Comparison of ENCODE assay signal across 1 cellular context in genomic region chr7:111006691-111007090, GRCh38.
TF ChIP-seq lines count a peak whose summit lies in the region.

No MANE protein-coding gene starts in this region.

TF ChIP-seq in GM23338, 12 proteins besides CTCF, POLR2A, EP300 and RAD21 (continued from another document):
- TF ChIP-seq, protein P1, sequence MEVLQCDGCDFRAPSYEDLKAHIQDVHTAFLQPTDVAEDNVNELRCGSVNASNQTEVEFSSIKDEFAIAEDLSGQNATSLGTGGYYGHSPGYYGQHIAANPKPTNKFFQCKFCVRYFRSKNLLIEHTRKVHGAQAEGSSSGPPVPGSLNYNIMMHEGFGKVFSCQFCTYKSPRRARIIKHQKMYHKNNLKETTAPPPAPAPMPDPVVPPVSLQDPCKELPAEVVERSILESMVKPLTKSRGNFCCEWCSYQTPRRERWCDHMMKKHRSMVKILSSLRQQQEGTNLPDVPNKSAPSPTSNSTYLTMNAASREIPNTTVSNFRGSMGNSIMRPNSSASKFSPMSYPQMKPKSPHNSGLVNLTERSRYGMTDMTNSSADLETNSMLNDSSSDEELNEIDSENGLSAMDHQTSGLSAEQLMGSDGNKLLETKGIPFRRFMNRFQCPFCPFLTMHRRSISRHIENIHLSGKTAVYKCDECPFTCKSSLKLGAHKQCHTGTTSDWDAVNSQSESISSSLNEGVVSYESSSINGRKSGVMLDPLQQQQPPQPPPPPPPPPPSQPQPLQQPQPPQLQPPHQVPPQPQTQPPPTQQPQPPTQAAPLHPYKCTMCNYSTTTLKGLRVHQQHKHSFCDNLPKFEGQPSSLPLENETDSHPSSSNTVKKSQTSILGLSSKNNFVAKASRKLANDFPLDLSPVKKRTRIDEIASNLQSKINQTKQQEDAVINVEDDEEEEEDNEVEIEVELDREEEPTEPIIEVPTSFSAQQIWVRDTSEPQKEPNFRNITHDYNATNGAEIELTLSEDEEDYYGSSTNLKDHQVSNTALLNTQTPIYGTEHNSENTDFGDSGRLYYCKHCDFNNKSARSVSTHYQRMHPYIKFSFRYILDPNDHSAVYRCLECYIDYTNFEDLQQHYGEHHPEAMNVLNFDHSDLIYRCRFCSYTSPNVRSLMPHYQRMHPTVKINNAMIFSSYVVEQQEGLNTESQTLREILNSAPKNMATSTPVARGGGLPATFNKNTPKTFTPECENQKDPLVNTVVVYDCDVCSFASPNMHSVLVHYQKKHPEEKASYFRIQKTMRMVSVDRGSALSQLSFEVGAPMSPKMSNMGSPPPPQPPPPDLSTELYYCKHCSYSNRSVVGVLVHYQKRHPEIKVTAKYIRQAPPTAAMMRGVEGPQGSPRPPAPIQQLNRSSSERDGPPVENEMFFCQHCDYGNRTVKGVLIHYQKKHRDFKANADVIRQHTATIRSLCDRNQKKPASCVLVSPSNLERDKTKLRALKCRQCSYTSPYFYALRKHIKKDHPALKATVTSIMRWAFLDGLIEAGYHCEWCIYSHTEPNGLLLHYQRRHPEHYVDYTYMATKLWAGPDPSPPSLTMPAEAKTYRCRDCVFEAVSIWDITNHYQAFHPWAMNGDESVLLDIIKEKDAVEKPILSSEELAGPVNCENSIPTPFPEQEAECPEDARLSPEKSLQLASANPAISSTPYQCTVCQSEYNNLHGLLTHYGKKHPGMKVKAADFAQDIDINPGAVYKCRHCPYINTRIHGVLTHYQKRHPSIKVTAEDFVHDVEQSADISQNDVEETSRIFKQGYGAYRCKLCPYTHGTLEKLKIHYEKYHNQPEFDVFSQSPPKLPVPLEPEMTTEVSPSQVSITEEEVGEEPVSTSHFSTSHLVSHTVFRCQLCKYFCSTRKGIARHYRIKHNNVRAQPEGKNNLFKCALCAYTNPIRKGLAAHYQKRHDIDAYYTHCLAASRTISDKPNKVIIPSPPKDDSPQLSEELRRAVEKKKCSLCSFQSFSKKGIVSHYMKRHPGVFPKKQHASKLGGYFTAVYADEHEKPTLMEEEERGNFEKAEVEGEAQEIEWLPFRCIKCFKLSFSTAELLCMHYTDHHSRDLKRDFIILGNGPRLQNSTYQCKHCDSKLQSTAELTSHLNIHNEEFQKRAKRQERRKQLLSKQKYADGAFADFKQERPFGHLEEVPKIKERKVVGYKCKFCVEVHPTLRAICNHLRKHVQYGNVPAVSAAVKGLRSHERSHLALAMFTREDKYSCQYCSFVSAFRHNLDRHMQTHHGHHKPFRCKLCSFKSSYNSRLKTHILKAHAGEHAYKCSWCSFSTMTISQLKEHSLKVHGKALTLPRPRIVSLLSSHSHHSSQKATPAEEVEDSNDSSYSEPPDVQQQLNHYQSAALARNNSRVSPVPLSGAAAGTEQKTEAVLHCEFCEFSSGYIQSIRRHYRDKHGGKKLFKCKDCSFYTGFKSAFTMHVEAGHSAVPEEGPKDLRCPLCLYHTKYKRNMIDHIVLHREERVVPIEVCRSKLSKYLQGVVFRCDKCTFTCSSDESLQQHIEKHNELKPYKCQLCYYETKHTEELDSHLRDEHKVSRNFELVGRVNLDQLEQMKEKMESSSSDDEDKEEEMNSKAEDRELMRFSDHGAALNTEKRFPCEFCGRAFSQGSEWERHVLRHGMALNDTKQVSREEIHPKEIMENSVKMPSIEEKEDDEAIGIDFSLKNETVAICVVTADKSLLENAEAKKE (CRISPR knock-in tag; IDR thresholded peaks at IDR 0.05), result no peak
- TF ChIP-seq NANOG (IDR thresholded peaks at IDR 0.05; ENCODE audit: borderline replicate concordance), result no peak
TF ChIP-seq in GM23338: peak in this region for 0.
